ENCODE assay signal across 25 cellular contexts in the genomic region with DNA sequence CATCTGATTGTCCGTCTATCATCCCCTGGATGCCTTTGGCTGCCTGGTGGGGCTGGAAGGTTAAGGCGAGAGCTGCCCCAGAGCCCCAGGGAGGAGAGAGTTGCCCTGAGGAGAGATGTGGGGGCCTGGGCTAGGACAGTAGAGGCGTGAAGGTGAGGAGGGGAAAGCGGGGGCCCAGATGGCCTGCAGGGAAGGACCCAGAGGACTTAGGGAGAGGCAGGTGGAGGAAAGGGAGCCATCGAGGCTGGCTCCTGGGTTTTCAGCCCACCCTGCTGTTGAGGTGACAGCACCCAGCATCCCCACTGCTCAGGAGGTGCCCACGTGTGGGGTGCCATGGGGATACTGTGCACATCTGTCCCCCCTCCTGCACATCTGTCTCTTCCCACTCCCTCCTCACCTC.
A peak's percentile ranks its signal among the peaks of the same experiment; 100 is the strongest.
DNase-seq lines count a peak whose midpoint lies in the region; ATAC-seq, FAIRE-seq and TF ChIP-seq lines count a peak whose summit lies in the region.
"Had no signal": no experiment of that assay in that cellular context is flagged by ENCODE, and none has a peak within 500 bp of the region (broad histone marks: within the 10 kb centered on the region; RNA-seq: fewer than 3 reads in every experiment).

No MANE protein-coding gene starts in this region.

- WGBS in neuronal stem cell (ENCODE audit: extremely low coverage in 2 of 2, insufficient read length in 2 of 2, insufficient replicate concordance in 1 of 2), 2 donors, result no CpG with 5 or more reads among the region's 6 CpGs

- no peak overlapping the region for H3K4me3 ChIP-seq in kidney (ENCODE audit: low read length in 2 of 2)
- H3K4me3 ChIP-seq in neuronal stem cell (ENCODE audit: low read length in 2 of 2), result no peak overlapping the region
- H3K4me3 ChIP-seq: BLaER1, GM12878 had no signal

- H3K4me1 ChIP-seq in kidney (ENCODE audit: control insufficient read depth in 1 of 2, insufficient read depth in 1 of 2, low read depth in 1 of 2, low read length in 2 of 2), result no peaks in the 10 kb centered on the region
- peaks cover 0 to 1% of the 10 kb centered on the region in 2 donors for H3K4me1 ChIP-seq in neuronal stem cell (ENCODE audit: control insufficient read depth in 2 of 2, insufficient read depth in 1 of 2, low read depth in 1 of 2, low read length in 2 of 2)
- H3K4me1 ChIP-seq: BE2C, Caco-2 had no signal

- H3K9me3 Mint-ChIP-seq in CD14-positive monocyte, result peaks cover 6 to 60% (median 36%) of the 10 kb centered on the region in 7 donors
- peaks cover 14% of the 10 kb centered on the region for H3K9me3 Mint-ChIP-seq in natural killer cell treated with Interleukin-12 subunit alpha and Interleukin-12 subunit beta and Interleukin-15 and Interleukin-18, amount 100 ng/mL, for 72 hours
- H3K9me3 Mint-ChIP-seq: CD8-positive, alpha-beta T cell had no signal

- H3K27me3 ChIP-seq in neuronal stem cell (ENCODE audit: control insufficient read depth in 3 of 3, insufficient read depth in 3 of 3, low read depth in 1 of 3, low read length in 3 of 3), result no peaks in the 10 kb centered on the region
- H3K27me3 ChIP-seq: BE2C, BLaER1 had no signal

- peak overlapping the region; percentile 62 for H3K18ac ChIP-seq in neuronal stem cell (ENCODE audit: low read length)

- H3K14ac ChIP-seq in neuronal stem cell (ENCODE audit: low read length), result no peak overlapping the region

- H3K79me1 ChIP-seq in neuronal stem cell (ENCODE audit: low read depth, low read length), result no peaks in the 10 kb centered on the region

- no peak overlapping the region for H2AK5ac ChIP-seq in neuronal stem cell (ENCODE audit: low read depth, low read length)

- H3K9me3 ChIP-seq in kidney (ENCODE audit: control insufficient read depth in 1 of 2, low read length in 2 of 2) (no peaks in the 10 kb centered on the region), neuronal stem cell (replicated peaks in 1 of 2; ENCODE audit: control insufficient read depth in 2 of 2, insufficient read depth in 1 of 2, low read depth in 1 of 2, low read length in 2 of 2) (peaks cover 0 to 3% of the 10 kb centered on the region in 2 donors)
- H3K9me3 ChIP-seq: BE2C, BLaER1, Caco-2 had no signal

- H3K23ac ChIP-seq in neuronal stem cell (ENCODE audit: low read depth, low read length, poor library complexity), result no peak overlapping the region

- intact Hi-C loops in CD14-positive monocyte (cut with micrococcal nuclease) (no loop called here), kidney (cut with DNase I) (no loop called here)

- H2BK5ac ChIP-seq in neuronal stem cell (ENCODE audit: low read length), result no peak overlapping the region

- no peak overlapping the region for H3K27ac ChIP-seq in kidney (ENCODE audit: low read depth in 2 of 2, low read length in 2 of 2)
- no peak overlapping the region for H3K27ac ChIP-seq in neuronal stem cell (replicated peaks; ENCODE audit: low read length)
- H3K27ac ChIP-seq: BLaER1 had no signal

- H4K8ac ChIP-seq in neuronal stem cell (ENCODE audit: low read depth, low read length), result no peak overlapping the region

- no peak for ATAC-seq in natural killer cell treated with Interleukin-12 subunit alpha and Interleukin-12 subunit beta and Interleukin-15 and Interleukin-18, amount 100 ng/mL, for 72 hours
- ATAC-seq: CD8-positive, alpha-beta T cell; GM12878 had no signal

- no peaks in the 10 kb centered on the region for H3K36me3 Mint-ChIP-seq in CD14-positive monocyte
- no peaks in the 10 kb centered on the region for H3K36me3 Mint-ChIP-seq in natural killer cell treated with Interleukin-12 subunit alpha and Interleukin-12 subunit beta and Interleukin-15 and Interleukin-18, amount 100 ng/mL, for 72 hours
- H3K36me3 Mint-ChIP-seq: CD8-positive, alpha-beta T cell had no signal

- H3K4me2 ChIP-seq in neuronal stem cell (ENCODE audit: insufficient read depth, low read length, poor library complexity, severe bottlenecking), result no peak overlapping the region
- H3K4me2 ChIP-seq: BLaER1 had no signal

- no peak overlapping the region for H3K4me3 Mint-ChIP-seq in CD14-positive monocyte
- H3K4me3 Mint-ChIP-seq in natural killer cell treated with Interleukin-12 subunit alpha and Interleukin-12 subunit beta and Interleukin-15 and Interleukin-18, amount 100 ng/mL, for 72 hours, result no peak overlapping the region
- H3K4me3 Mint-ChIP-seq: CD4-positive, alpha-beta T cell; CD8-positive, alpha-beta T cell had no signal

- H2BK12ac ChIP-seq in neuronal stem cell (ENCODE audit: low read length), result no peak overlapping the region

- H3K4ac ChIP-seq in neuronal stem cell (ENCODE audit: low read length), result no peak overlapping the region

- no peak overlapping the region for H2AFZ ChIP-seq in neuronal stem cell (ENCODE audit: low read length)

- H4K91ac ChIP-seq in neuronal stem cell (ENCODE audit: low read depth, low read length, poor library complexity), result no peak overlapping the region

- peaks cover 0 to 2% (median 0%) of the 10 kb centered on the region in 3 donors for H3K27me3 Mint-ChIP-seq in CD14-positive monocyte (ENCODE audit: low read depth in 3 of 3)
- H3K27me3 Mint-ChIP-seq in natural killer cell treated with Interleukin-12 subunit alpha and Interleukin-12 subunit beta and Interleukin-15 and Interleukin-18, amount 100 ng/mL, for 72 hours, result peaks cover 8 to 17% of the 10 kb centered on the region in 2 donors

- TF ChIP-seq CTCF in CD14-positive monocyte (IDR thresholded peaks at IDR 0.05) (no peak), kidney (IDR thresholded peaks at IDR 0.05; ENCODE audit: borderline replicate concordance, extremely low read depth, insufficient read depth) (no peak)

- H3K4me1 Mint-ChIP-seq in CD14-positive monocyte, result no peaks in the 10 kb centered on the region
- no peaks in the 10 kb centered on the region for H3K4me1 Mint-ChIP-seq in natural killer cell treated with Interleukin-12 subunit alpha and Interleukin-12 subunit beta and Interleukin-15 and Interleukin-18, amount 100 ng/mL, for 72 hours (ENCODE audit: low read depth in 2 of 2)

- H3K9ac ChIP-seq in kidney (ENCODE audit: low read length in 2 of 2) (no peak overlapping the region), neuronal stem cell (ENCODE audit: low read depth, low read length, poor library complexity) (no peak overlapping the region)
- H3K9ac ChIP-seq: BLaER1 had no signal

- no peak overlapping the region for H2BK120ac ChIP-seq in neuronal stem cell (ENCODE audit: low read depth, low read length)

- peak; percentile 26 for FAIRE-seq in HTR-8/SVneo (lab: Jason Lieb, UNC)
- FAIRE-seq in kidney (lab: Jason Lieb, UNC), result no peak
- FAIRE-seq: A204.1, D721Med, GM12878, GM12892 had no signal

- DNase-seq in CD14-positive monocyte (ENCODE audit: low spot score), result peak; percentile 36
- DNase-seq in HTR-8/SVneo (ENCODE audit: insufficient read length, low spot score), result no peak
- DNase-seq in kidney, result peak; percentile 63
- no peak for DNase-seq in neuronal stem cell (ENCODE audit: low spot score)
- no peak for DNase-seq in natural killer cell treated with Interleukin-12 subunit alpha and Interleukin-12 subunit beta and Interleukin-15 and Interleukin-18, amount 100 ng/mL, for 72 hours (ENCODE audit: low spot score)
- no peak for DNase-seq in DMS153 (lab: John Stamatoyannopoulos, UW)
- no peak for DNase-seq in glomerular visceral epithelial cell (ENCODE audit: extremely low spot score)
- DNase-seq: 8988T; ACHN; BE2C; C1 segment of cervical spinal cord; Caco-2; Calu3; CD4-positive, alpha-beta T cell; CD8-positive, alpha-beta T cell; DMS53; DMS79; DND-41; EL; GDM1 had no signal

- no peaks in the 10 kb centered on the region for H3K36me3 ChIP-seq in kidney (ENCODE audit: control insufficient read depth in 1 of 2, insufficient read depth in 2 of 2, low read length in 2 of 2)
- H3K36me3 ChIP-seq in neuronal stem cell (replicated peaks in 1 of 2; ENCODE audit: control insufficient read depth in 2 of 2, insufficient read depth in 2 of 2, low read length in 2 of 2), result no peaks in the 10 kb centered on the region
- H3K36me3 ChIP-seq: BE2C, BLaER1 had no signal

- H2BK15ac ChIP-seq in neuronal stem cell (ENCODE audit: low read length), result no peak overlapping the region

- no peak overlapping the region for H3K27ac Mint-ChIP-seq in CD14-positive monocyte
- H3K27ac Mint-ChIP-seq in natural killer cell treated with Interleukin-12 subunit alpha and Interleukin-12 subunit beta and Interleukin-15 and Interleukin-18, amount 100 ng/mL, for 72 hours, result no peak overlapping the region
- H3K27ac Mint-ChIP-seq: CD4-positive, alpha-beta T cell; CD8-positive, alpha-beta T cell had no signal

Comparison
In these comparisons a context has a peak if more than half of its experiments do, and no peak if none do; other contexts are left out.
1. DNase-seq: peak in CD14-positive monocyte (single experiment) and kidney (single experiment); none in HTR-8/SVneo (single experiment), neuronal stem cell (single experiment), natural killer cell treated with Interleukin-12 subunit alpha and Interleukin-12 subunit beta and Interleukin-15 and Interleukin-18, amount 100 ng/mL, for 72 hours (single experiment), DMS153 (single experiment) and glomerular visceral epithelial cell (single experiment).